In the genomic region with DNA sequence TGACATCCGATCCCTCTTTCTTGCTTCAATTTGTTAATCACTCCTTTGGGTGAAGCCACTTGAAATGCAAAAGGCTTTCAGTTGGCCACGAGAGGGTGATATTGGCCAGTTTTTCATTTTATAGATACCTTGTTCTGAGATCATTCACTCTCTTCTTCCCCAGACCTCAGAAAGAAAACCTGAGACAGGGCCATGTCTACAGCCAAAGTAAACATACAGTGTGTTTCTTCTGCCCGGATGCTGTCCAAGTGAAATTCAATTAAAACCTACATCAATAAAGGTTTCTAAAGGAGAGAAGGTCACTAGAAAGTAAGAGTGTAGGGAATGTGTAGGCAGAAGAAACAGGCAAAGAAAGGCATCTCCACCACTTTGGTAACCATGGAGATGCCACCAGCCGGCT, we compare ENCODE assay signal across 9 cellular contexts. TPM values are rescaled to one million over a fixed set of nuclear protein-coding genes. Genes with fewer than 3 reads are reported as not detected.
DNase-seq lines count a peak whose midpoint lies in the region; ATAC-seq lines count a peak whose summit lies in the region.
"Had no signal": no experiment of that assay in that cellular context is flagged by ENCODE, and none has a peak within 500 bp of the region (broad histone marks: within the 10 kb centered on the region; RNA-seq: fewer than 3 reads in every experiment).

No MANE protein-coding gene starts in this region.

- no peak overlapping the region for H2AK5ac ChIP-seq in trophoblast cell (ENCODE audit: low read length)

- no peaks in the 10 kb centered on the region for H3K4me1 Mint-ChIP-seq in activated CD4-positive, alpha-beta T cell treated with anti-CD3 and anti-CD28 coated beads for 36 hours
- H3K4me1 Mint-ChIP-seq in activated CD8-positive, alpha-beta memory T cell treated with anti-CD3 and anti-CD28 coated beads, Interleukin-2, amount 10 ng/mL, durations not matched to agents 7 days and 5 days: no peaks in the 10 kb centered on the region
- peaks cover 5% of the 10 kb centered on the region for H3K4me1 Mint-ChIP-seq in T-helper 17 cell
- H3K4me1 Mint-ChIP-seq: activated naive CD8-positive, alpha-beta T cell treated with anti-CD3 and anti-CD28 coated beads, Interleukin-2, amount 10 ng/mL, durations not matched to agents 7 days and 5 days had no signal

- no peak overlapping the region for H3K27ac Mint-ChIP-seq in activated CD4-positive, alpha-beta T cell treated with anti-CD3 and anti-CD28 coated beads for 36 hours
- no peak overlapping the region for H3K27ac Mint-ChIP-seq in activated CD8-positive, alpha-beta memory T cell treated with anti-CD3 and anti-CD28 coated beads, Interleukin-2, amount 10 ng/mL, durations not matched to agents 7 days and 5 days
- H3K27ac Mint-ChIP-seq in T-helper 17 cell: no peak overlapping the region
- H3K27ac Mint-ChIP-seq: activated naive CD8-positive, alpha-beta T cell treated with anti-CD3 and anti-CD28 coated beads, Interleukin-2, amount 10 ng/mL, durations not matched to agents 7 days and 5 days had no signal

- no peak overlapping the region for H4K12ac ChIP-seq in trophoblast cell (ENCODE audit: low read depth, low read length)

- intact Hi-C loops in activated CD4-positive, alpha-beta T cell treated with anti-CD3 and anti-CD28 coated beads for 36 hours (cut with DNase I, micrococcal nuclease): loop anchor here in 1 of 2 experiments (2.0 kb wide), 1 partner anchor 467 kb away; no protein-coding TSS in a partner anchor

- POLR2A ChIA-PET in activated CD4-positive, alpha-beta T cell treated with anti-CD3 and anti-CD28 coated beads for 36 hours (lab: Charles Lee): no interaction called here

- no peak overlapping the region for H3K18ac ChIP-seq in trophoblast cell (ENCODE audit: low read length)

- H3K9me3 ChIP-seq in trophoblast cell (ENCODE audit: insufficient read depth, low read depth, low read length) (no peaks in the 10 kb centered on the region), T-helper 17 cell (ENCODE audit: control insufficient read depth, low read length, poor library complexity, severe bottlenecking) (no peaks in the 10 kb centered on the region)

- H3K27ac ChIP-seq in trophoblast cell (ENCODE audit: low read depth, low read length): no peak overlapping the region

- peaks cover 0 to 2% of the 10 kb centered on the region in 2 experiments for H3K4me1 ChIP-seq in trophoblast cell (ENCODE audit: control insufficient read depth in 1 of 2, insufficient read depth in 2 of 2, low read length in 2 of 2)

- DNase-seq in activated CD4-positive, alpha-beta T cell treated with anti-CD3 and anti-CD28 coated beads for 36 hours: peak; percentile 15
- DNase-seq in activated CD4-positive, alpha-beta T cell treated with anti-CD3 and anti-CD28 coated beads for 48 hours: no peak
- peak; percentile 9 to 75 for DNase-seq in NCI-H524 (lab: John Stamatoyannopoulos, UW)
- peak; percentile 57 for DNase-seq in dermis blood vessel endothelial cell
- DNase-seq in trophoblast cell: peak; percentile 27 to 79
- no peak for DNase-seq in NCI-H1694 treated with DMSO at 0.1 percent for 48 hours (lab: John Stamatoyannopoulos, UW)
- no peak for DNase-seq in activated CD8-positive, alpha-beta memory T cell treated with anti-CD3 and anti-CD28 coated beads, Interleukin-2, amount 10 ng/mL, durations not matched to agents 7 days and 5 days
- DNase-seq in T-helper 17 cell: no peak
- DNase-seq: activated naive CD8-positive, alpha-beta T cell treated with anti-CD3 and anti-CD28 coated beads, Interleukin-2, amount 10 ng/mL, durations not matched to agents 7 days and 5 days had no signal

- no peaks in the 10 kb centered on the region for H3K36me3 ChIP-seq in trophoblast cell (ENCODE audit: control insufficient read depth in 1 of 2, insufficient read depth in 2 of 2, low read length in 2 of 2)

- WGBS in trophoblast cell (ENCODE audit: extremely low coverage, insufficient coverage, insufficient read length): no CpG with 5 or more reads among the region's 4 CpGs

- H4K91ac ChIP-seq in trophoblast cell (ENCODE audit: low read depth, low read length): no peak overlapping the region

- no peak for ATAC-seq in activated CD4-positive, alpha-beta T cell treated with anti-CD3 and anti-CD28 coated beads for 36 hours
- no peak for ATAC-seq in activated CD8-positive, alpha-beta memory T cell treated with anti-CD3 and anti-CD28 coated beads, Interleukin-2, amount 10 ng/mL, durations not matched to agents 7 days and 5 days
- no peak for ATAC-seq in T-helper 17 cell

- no peak overlapping the region for H3K4me3 Mint-ChIP-seq in activated CD4-positive, alpha-beta T cell treated with anti-CD3 and anti-CD28 coated beads for 36 hours
- H3K4me3 Mint-ChIP-seq in activated CD8-positive, alpha-beta memory T cell treated with anti-CD3 and anti-CD28 coated beads, Interleukin-2, amount 10 ng/mL, durations not matched to agents 7 days and 5 days: no peak overlapping the region
- no peak overlapping the region for H3K4me3 Mint-ChIP-seq in T-helper 17 cell
- H3K4me3 Mint-ChIP-seq: activated naive CD8-positive, alpha-beta T cell treated with anti-CD3 and anti-CD28 coated beads, Interleukin-2, amount 10 ng/mL, durations not matched to agents 7 days and 5 days had no signal

- no peaks in the 10 kb centered on the region for H3K36me3 Mint-ChIP-seq in activated CD4-positive, alpha-beta T cell treated with anti-CD3 and anti-CD28 coated beads for 36 hours (ENCODE audit: low read depth)
- H3K36me3 Mint-ChIP-seq in activated CD8-positive, alpha-beta memory T cell treated with anti-CD3 and anti-CD28 coated beads, Interleukin-2, amount 10 ng/mL, durations not matched to agents 7 days and 5 days: no peaks in the 10 kb centered on the region
- no peaks in the 10 kb centered on the region for H3K36me3 Mint-ChIP-seq in T-helper 17 cell (ENCODE audit: low read depth)
- H3K36me3 Mint-ChIP-seq: activated naive CD8-positive, alpha-beta T cell treated with anti-CD3 and anti-CD28 coated beads, Interleukin-2, amount 10 ng/mL, durations not matched to agents 7 days and 5 days had no signal

- H3K9ac ChIP-seq in trophoblast cell (ENCODE audit: low read length): no peak overlapping the region

- no peaks in the 10 kb centered on the region for H3K79me2 ChIP-seq in trophoblast cell (ENCODE audit: control insufficient read depth, insufficient read depth, low read length, poor library complexity)

- H2BK120ac ChIP-seq in trophoblast cell (ENCODE audit: insufficient read depth, low read length, poor library complexity): no peak overlapping the region

- H3K79me1 ChIP-seq in trophoblast cell (ENCODE audit: low read length): peaks cover 2% of the 10 kb centered on the region

- no peaks in the 10 kb centered on the region for H3K27me3 ChIP-seq in trophoblast cell (ENCODE audit: insufficient read depth, low read length)

- H2AFZ ChIP-seq in trophoblast cell (ENCODE audit: insufficient read depth, low read length, poor library complexity): no peak overlapping the region

- no peak overlapping the region for H2BK5ac ChIP-seq in trophoblast cell (ENCODE audit: low read depth, low read length, poor library complexity)

- CTCF ChIA-PET in activated CD4-positive, alpha-beta T cell treated with anti-CD3 and anti-CD28 coated beads for 36 hours (lab: Charles Lee): no interaction called here
- CTCF ChIA-PET in activated CD8-positive, alpha-beta memory T cell treated with anti-CD3 and anti-CD28 coated beads, Interleukin-2, amount 10 ng/mL, durations not matched to agents 7 days and 5 days (lab: Charles Lee): no interaction called here

- peak overlapping the region; percentile 82 for H2BK12ac ChIP-seq in trophoblast cell (ENCODE audit: low read length)

- no peak overlapping the region for H3K4me3 ChIP-seq in trophoblast cell (ENCODE audit: low read depth, low read length)

- H3K14ac ChIP-seq in trophoblast cell (ENCODE audit: low read length): no peak overlapping the region

- H3K27me3 Mint-ChIP-seq in activated CD4-positive, alpha-beta T cell treated with anti-CD3 and anti-CD28 coated beads for 36 hours: peaks cover 7% of the 10 kb centered on the region
- peaks cover 18% of the 10 kb centered on the region for H3K27me3 Mint-ChIP-seq in activated CD8-positive, alpha-beta memory T cell treated with anti-CD3 and anti-CD28 coated beads, Interleukin-2, amount 10 ng/mL, durations not matched to agents 7 days and 5 days
- H3K27me3 Mint-ChIP-seq in T-helper 17 cell: peaks cover 40% of the 10 kb centered on the region

- no peaks in the 10 kb centered on the region for H3K9me3 Mint-ChIP-seq in activated CD4-positive, alpha-beta T cell treated with anti-CD3 and anti-CD28 coated beads for 36 hours (ENCODE audit: low read depth)
- no peaks in the 10 kb centered on the region for H3K9me3 Mint-ChIP-seq in activated CD8-positive, alpha-beta memory T cell treated with anti-CD3 and anti-CD28 coated beads, Interleukin-2, amount 10 ng/mL, durations not matched to agents 7 days and 5 days (ENCODE audit: low read depth)
- H3K9me3 Mint-ChIP-seq: activated naive CD8-positive, alpha-beta T cell treated with anti-CD3 and anti-CD28 coated beads, Interleukin-2, amount 10 ng/mL, durations not matched to agents 7 days and 5 days had no signal

- no peak overlapping the region for H3K4me2 ChIP-seq in trophoblast cell (ENCODE audit: low read length)

- H3K23ac ChIP-seq in trophoblast cell (ENCODE audit: low read length): no peak overlapping the region

- no peak overlapping the region for H4K8ac ChIP-seq in trophoblast cell (ENCODE audit: low read depth, low read length)

- H3K4ac ChIP-seq in trophoblast cell (ENCODE audit: low read depth, low read length): no peak overlapping the region

RNA-seq across cellular contexts. Expression of gene FMN1, which starts 39.5 kb away (rescaled TPM):
- under 1 TPM; 0.09 to 0.21 TPM for total RNA-seq in activated CD4-positive, alpha-beta T cell treated with anti-CD3 and anti-CD28 coated beads for 36 hours
- total RNA-seq in dermis blood vessel endothelial cell (0.09 and 0.17 TPM in 2 replicates), T-helper 17 cell (10 to 100 TPM; 18.7 to 35.2 TPM)
- polyA plus RNA-seq in trophoblast cell (2013): 0.81 and 1.0 TPM in 2 replicates
- total RNA-seq in activated CD8-positive, alpha-beta memory T cell treated with anti-CD3 and anti-CD28 coated beads, Interleukin-2, amount 10 ng/mL, durations not matched to agents 7 days and 5 days: not detected

Comparison
In these comparisons a context has a peak if more than half of its experiments do, and no peak if none do; other contexts are left out.
1. DNase-seq: peak in activated CD4-positive, alpha-beta T cell treated with anti-CD3 and anti-CD28 coated beads for 36 hours (single experiment), NCI-H524 (2 of 2), dermis blood vessel endothelial cell (single experiment) and trophoblast cell (2 of 2); none in activated CD4-positive, alpha-beta T cell treated with anti-CD3 and anti-CD28 coated beads for 48 hours (single experiment), NCI-H1694 treated with DMSO at 0.1 percent for 48 hours (single experiment), activated CD8-positive, alpha-beta memory T cell treated with anti-CD3 and anti-CD28 coated beads, Interleukin-2, amount 10 ng/mL, durations not matched to agents 7 days and 5 days (single experiment) and T-helper 17 cell (0 of 3).
2. RNA of gene FMN1, which starts 39.5 kb away (total RNA-seq): 18.7 to 35.2 TPM in T-helper 17 cell; 0.09 to 0.21 TPM in activated CD4-positive, alpha-beta T cell treated with anti-CD3 and anti-CD28 coated beads for 36 hours, 0.09 to 0.17 TPM in dermis blood vessel endothelial cell and not detected in activated CD8-positive, alpha-beta memory T cell treated with anti-CD3 and anti-CD28 coated beads, Interleukin-2, amount 10 ng/mL, durations not matched to agents 7 days and 5 days; every median in the first group is over 10 times any median in the second.